In the genomic region with DNA sequence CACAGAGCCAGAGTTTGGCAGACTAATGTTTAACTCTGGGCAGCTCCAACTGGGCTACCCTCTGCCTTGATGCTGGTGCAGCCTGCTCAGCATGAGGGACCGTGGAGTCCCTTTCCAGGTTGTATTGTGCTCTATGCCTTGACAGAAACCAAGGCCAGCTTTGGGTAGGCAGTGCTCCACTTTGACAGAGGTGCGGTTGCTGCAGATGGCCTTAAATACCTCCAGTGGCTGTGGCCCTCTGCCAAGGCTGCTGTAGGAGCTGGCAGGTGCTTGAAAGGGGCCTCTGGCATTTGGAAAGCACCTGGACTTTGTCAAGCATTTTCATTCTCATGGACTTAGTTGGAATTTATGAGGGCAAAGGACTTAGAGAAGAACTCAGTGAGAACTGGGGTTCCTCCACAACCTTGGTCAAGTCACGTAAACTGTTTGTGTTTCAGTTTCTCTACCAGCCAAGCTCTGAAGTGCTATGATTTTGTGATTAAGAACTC, we compare ENCODE assay signal across 14 cellular contexts.
DNase-seq lines count a peak whose midpoint lies in the region; ATAC-seq and TF ChIP-seq lines count a peak whose summit lies in the region.
"Had no signal": no experiment of that assay in that cellular context is flagged by ENCODE, and none has a peak within 500 bp of the region (broad histone marks: within the 10 kb centered on the region; RNA-seq: fewer than 3 reads in every experiment).

No MANE protein-coding gene starts in this region.

- H3K9me3 ChIP-seq in mucosa of descending colon (no peaks in the 10 kb centered on the region), uterus (no peaks in the 10 kb centered on the region), Karpas-422 (ENCODE audit: low read length) (no peaks in the 10 kb centered on the region)
- H3K9me3 ChIP-seq: spleen had no signal

- no peak overlapping the region for H3K4me2 ChIP-seq in Karpas-422 (ENCODE audit: low read depth, low read length, poor library complexity, severe bottlenecking)

- ATAC-seq in mucosa of descending colon: peak; percentile 69

- in situ Hi-C loops in G401 (cut with HindIII; ENCODE audit: low sequenced_read_pairs): no loop called here

- no peak for TF ChIP-seq POLR2A in uterus (IDR thresholded peaks at IDR 0.05)

- intact Hi-C loops in mucosa of descending colon (cut with DNase I, micrococcal nuclease) (no loop called here), uterus (cut with DNase I; ENCODE audit: low total_unique reads) (no loop called here)

- H3K9me2 ChIP-seq in Karpas-422 (replicated peaks; ENCODE audit: insufficient read depth, low read length): no peaks in the 10 kb centered on the region

- no peaks in the 10 kb centered on the region for H3K36me3 ChIP-seq in mucosa of descending colon (ENCODE audit: low read depth)
- no peaks in the 10 kb centered on the region for H3K36me3 ChIP-seq in uterus
- H3K36me3 ChIP-seq in Karpas-422 (ENCODE audit: insufficient read depth, low read length): no peaks in the 10 kb centered on the region
- H3K36me3 ChIP-seq: spleen had no signal

- TF ChIP-seq CTCF in mucosa of descending colon (IDR thresholded peaks at IDR 0.05) (no peak), uterus (IDR thresholded peaks at IDR 0.05) (no peak)

- no peaks in the 10 kb centered on the region for H3K79me2 ChIP-seq in Karpas-422 (ENCODE audit: low read length)

- no peak overlapping the region for H3K9ac ChIP-seq in Karpas-422 (ENCODE audit: low read length)

- H2AFZ ChIP-seq in Karpas-422 (ENCODE audit: low read length): no peak overlapping the region

- H3K27me3 ChIP-seq in uterus (no peaks in the 10 kb centered on the region), Karpas-422 (ENCODE audit: low read length) (no peaks in the 10 kb centered on the region)
- H3K27me3 ChIP-seq: spleen had no signal

- peak; percentile 38 for DNase-seq in G401 (ENCODE audit: low spot score)
- peak; percentile 74 for DNase-seq in NCI-H2029 (lab: John Stamatoyannopoulos, UW)
- peak; percentile 10 for DNase-seq in SHP77 treated with DMSO at 0.1 percent for 48 hours (lab: John Stamatoyannopoulos, UW)
- DNase-seq in mucosa of descending colon: peak; percentile 51 to 58 (median 54)
- no peak for DNase-seq in uterus
- no peak for DNase-seq in superior temporal gyrus (ENCODE audit: extremely low spot score)
- DNase-seq in Karpas-422: no peak
- DNase-seq: activated CD4-positive, alpha-beta T cell treated with anti-CD3 and anti-CD28 coated beads for 4 hours; activated T-cell treated with anti-CD3 and anti-CD28 coated beads, Interleukin-2, amount 50 U/mL, for 24 hours; central memory CD4-positive, alpha-beta T cell; foreskin melanocyte; NCI-H526; spleen; stimulated activated naive CD4-positive, alpha-beta T cell treated with Interleukin-2 at 50 U/mL for 16 hours had no signal

- no peaks in the 10 kb centered on the region for H3K4me1 ChIP-seq in mucosa of descending colon (ENCODE audit: low read depth)
- H3K4me1 ChIP-seq in uterus: no peaks in the 10 kb centered on the region
- no peaks in the 10 kb centered on the region for H3K4me1 ChIP-seq in Karpas-422 (ENCODE audit: low read length)
- H3K4me1 ChIP-seq: spleen had no signal

- H3K27ac ChIP-seq in uterus (no peak overlapping the region), Karpas-422 (ENCODE audit: low read length) (no peak overlapping the region)
- H3K27ac ChIP-seq: spleen had no signal

- no peaks in the 10 kb centered on the region for H4K20me1 ChIP-seq in Karpas-422 (ENCODE audit: insufficient read depth, low read depth, low read length)

- no peak overlapping the region for H3K4me3 ChIP-seq in mucosa of descending colon
- H3K4me3 ChIP-seq in uterus: no peak overlapping the region
- no peak overlapping the region for H3K4me3 ChIP-seq in Karpas-422 (ENCODE audit: low read length)
- H3K4me3 ChIP-seq: spleen had no signal

Comparison
In these comparisons a context has a peak if more than half of its experiments do, and no peak if none do; other contexts are left out.
1. DNase-seq: peak in G401 (single experiment), NCI-H2029 (single experiment), SHP77 treated with DMSO at 0.1 percent for 48 hours (single experiment) and mucosa of descending colon (3 of 3); none in uterus (0 of 2), superior temporal gyrus (single experiment) and Karpas-422 (single experiment).